In the genomic region with DNA sequence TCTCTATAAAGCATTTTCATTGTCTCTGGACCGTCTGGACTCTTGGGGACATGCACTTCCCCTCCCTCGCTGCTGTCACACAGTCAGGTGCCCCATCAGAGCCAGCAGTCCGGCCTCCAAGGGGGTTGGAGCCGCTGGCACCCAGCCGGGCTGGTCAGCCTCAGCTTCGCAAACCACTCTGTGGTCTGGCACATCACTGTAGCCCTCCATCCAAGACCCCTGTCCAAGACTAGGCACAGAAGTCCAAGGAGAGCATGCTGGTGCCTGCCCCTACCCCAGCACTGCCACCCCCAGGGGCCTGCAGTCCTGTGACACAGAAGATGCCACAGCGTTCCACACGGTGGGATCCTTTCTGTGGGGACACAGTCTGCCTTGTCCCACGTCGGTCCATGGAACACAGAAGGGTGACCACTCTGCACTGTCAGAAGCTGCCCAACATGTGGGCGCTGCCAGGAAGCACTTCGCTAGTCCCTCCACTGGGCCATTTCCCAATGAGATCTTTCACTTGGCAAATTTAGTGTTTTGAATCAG, we compare ENCODE assay signal across 1 cellular context.
TF ChIP-seq lines count a peak whose summit lies in the region.

No MANE protein-coding gene starts in this region.

TF ChIP-seq in GM23338, 12 proteins besides CTCF, POLR2A, EP300 and RAD21:
- TF ChIP-seq, protein P1, sequence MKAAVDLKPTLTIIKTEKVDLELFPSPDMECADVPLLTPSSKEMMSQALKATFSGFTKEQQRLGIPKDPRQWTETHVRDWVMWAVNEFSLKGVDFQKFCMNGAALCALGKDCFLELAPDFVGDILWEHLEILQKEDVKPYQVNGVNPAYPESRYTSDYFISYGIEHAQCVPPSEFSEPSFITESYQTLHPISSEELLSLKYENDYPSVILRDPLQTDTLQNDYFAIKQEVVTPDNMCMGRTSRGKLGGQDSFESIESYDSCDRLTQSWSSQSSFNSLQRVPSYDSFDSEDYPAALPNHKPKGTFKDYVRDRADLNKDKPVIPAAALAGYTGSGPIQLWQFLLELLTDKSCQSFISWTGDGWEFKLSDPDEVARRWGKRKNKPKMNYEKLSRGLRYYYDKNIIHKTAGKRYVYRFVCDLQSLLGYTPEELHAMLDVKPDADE (IDR thresholded peaks at IDR 0.05): no peak
- no peak for TF ChIP-seq NANOG (IDR thresholded peaks at IDR 0.05; ENCODE audit: borderline replicate concordance)
- TF ChIP-seq ZNF331 (CRISPR knock-in tag; IDR thresholded peaks at IDR 0.05; ENCODE audit: low read depth): no peak
- TF ChIP-seq ZNF114 (CRISPR knock-in tag; IDR thresholded peaks at IDR 0.05): no peak
- no peak for TF ChIP-seq CREB1 (CRISPR knock-in tag; IDR thresholded peaks at IDR 0.05; ENCODE audit: low read depth)
- TF ChIP-seq, protein P2, sequence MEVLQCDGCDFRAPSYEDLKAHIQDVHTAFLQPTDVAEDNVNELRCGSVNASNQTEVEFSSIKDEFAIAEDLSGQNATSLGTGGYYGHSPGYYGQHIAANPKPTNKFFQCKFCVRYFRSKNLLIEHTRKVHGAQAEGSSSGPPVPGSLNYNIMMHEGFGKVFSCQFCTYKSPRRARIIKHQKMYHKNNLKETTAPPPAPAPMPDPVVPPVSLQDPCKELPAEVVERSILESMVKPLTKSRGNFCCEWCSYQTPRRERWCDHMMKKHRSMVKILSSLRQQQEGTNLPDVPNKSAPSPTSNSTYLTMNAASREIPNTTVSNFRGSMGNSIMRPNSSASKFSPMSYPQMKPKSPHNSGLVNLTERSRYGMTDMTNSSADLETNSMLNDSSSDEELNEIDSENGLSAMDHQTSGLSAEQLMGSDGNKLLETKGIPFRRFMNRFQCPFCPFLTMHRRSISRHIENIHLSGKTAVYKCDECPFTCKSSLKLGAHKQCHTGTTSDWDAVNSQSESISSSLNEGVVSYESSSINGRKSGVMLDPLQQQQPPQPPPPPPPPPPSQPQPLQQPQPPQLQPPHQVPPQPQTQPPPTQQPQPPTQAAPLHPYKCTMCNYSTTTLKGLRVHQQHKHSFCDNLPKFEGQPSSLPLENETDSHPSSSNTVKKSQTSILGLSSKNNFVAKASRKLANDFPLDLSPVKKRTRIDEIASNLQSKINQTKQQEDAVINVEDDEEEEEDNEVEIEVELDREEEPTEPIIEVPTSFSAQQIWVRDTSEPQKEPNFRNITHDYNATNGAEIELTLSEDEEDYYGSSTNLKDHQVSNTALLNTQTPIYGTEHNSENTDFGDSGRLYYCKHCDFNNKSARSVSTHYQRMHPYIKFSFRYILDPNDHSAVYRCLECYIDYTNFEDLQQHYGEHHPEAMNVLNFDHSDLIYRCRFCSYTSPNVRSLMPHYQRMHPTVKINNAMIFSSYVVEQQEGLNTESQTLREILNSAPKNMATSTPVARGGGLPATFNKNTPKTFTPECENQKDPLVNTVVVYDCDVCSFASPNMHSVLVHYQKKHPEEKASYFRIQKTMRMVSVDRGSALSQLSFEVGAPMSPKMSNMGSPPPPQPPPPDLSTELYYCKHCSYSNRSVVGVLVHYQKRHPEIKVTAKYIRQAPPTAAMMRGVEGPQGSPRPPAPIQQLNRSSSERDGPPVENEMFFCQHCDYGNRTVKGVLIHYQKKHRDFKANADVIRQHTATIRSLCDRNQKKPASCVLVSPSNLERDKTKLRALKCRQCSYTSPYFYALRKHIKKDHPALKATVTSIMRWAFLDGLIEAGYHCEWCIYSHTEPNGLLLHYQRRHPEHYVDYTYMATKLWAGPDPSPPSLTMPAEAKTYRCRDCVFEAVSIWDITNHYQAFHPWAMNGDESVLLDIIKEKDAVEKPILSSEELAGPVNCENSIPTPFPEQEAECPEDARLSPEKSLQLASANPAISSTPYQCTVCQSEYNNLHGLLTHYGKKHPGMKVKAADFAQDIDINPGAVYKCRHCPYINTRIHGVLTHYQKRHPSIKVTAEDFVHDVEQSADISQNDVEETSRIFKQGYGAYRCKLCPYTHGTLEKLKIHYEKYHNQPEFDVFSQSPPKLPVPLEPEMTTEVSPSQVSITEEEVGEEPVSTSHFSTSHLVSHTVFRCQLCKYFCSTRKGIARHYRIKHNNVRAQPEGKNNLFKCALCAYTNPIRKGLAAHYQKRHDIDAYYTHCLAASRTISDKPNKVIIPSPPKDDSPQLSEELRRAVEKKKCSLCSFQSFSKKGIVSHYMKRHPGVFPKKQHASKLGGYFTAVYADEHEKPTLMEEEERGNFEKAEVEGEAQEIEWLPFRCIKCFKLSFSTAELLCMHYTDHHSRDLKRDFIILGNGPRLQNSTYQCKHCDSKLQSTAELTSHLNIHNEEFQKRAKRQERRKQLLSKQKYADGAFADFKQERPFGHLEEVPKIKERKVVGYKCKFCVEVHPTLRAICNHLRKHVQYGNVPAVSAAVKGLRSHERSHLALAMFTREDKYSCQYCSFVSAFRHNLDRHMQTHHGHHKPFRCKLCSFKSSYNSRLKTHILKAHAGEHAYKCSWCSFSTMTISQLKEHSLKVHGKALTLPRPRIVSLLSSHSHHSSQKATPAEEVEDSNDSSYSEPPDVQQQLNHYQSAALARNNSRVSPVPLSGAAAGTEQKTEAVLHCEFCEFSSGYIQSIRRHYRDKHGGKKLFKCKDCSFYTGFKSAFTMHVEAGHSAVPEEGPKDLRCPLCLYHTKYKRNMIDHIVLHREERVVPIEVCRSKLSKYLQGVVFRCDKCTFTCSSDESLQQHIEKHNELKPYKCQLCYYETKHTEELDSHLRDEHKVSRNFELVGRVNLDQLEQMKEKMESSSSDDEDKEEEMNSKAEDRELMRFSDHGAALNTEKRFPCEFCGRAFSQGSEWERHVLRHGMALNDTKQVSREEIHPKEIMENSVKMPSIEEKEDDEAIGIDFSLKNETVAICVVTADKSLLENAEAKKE (CRISPR knock-in tag; IDR thresholded peaks at IDR 0.05): no peak
- no peak for TF ChIP-seq EZH2phosphoT487 (IDR thresholded peaks at IDR 0.05; ENCODE audit: unreplicated experiment)
- TF ChIP-seq STAT1 (IDR thresholded peaks at IDR 0.05; ENCODE audit: unreplicated experiment): no peak
- TF ChIP-seq POLR2AphosphoS5 (IDR thresholded peaks at IDR 0.05; ENCODE audit: low read depth): no peak
- no peak for TF ChIP-seq JUNB (IDR thresholded peaks at IDR 0.05; ENCODE audit: unreplicated experiment)
- TF ChIP-seq EZH2 (IDR thresholded peaks at IDR 0.05; ENCODE audit: low read depth, unreplicated experiment): no peak
- TF ChIP-seq, protein P3, sequence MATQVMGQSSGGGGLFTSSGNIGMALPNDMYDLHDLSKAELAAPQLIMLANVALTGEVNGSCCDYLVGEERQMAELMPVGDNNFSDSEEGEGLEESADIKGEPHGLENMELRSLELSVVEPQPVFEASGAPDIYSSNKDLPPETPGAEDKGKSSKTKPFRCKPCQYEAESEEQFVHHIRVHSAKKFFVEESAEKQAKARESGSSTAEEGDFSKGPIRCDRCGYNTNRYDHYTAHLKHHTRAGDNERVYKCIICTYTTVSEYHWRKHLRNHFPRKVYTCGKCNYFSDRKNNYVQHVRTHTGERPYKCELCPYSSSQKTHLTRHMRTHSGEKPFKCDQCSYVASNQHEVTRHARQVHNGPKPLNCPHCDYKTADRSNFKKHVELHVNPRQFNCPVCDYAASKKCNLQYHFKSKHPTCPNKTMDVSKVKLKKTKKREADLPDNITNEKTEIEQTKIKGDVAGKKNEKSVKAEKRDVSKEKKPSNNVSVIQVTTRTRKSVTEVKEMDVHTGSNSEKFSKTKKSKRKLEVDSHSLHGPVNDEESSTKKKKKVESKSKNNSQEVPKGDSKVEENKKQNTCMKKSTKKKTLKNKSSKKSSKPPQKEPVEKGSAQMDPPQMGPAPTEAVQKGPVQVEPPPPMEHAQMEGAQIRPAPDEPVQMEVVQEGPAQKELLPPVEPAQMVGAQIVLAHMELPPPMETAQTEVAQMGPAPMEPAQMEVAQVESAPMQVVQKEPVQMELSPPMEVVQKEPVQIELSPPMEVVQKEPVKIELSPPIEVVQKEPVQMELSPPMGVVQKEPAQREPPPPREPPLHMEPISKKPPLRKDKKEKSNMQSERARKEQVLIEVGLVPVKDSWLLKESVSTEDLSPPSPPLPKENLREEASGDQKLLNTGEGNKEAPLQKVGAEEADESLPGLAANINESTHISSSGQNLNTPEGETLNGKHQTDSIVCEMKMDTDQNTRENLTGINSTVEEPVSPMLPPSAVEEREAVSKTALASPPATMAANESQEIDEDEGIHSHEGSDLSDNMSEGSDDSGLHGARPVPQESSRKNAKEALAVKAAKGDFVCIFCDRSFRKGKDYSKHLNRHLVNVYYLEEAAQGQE (IDR thresholded peaks at IDR 0.05; ENCODE audit: unreplicated experiment): no peak
TF ChIP-seq in GM23338: peak in this region for 0.
